7 cellular contexts compared by ENCODE assay signal in genomic region chr15:63048115-63048985, GRCh38. TPM values are rescaled to one million over a fixed set of nuclear protein-coding genes. Genes with fewer than 3 reads are reported as not detected.
A peak's percentile ranks its signal among the peaks of the same experiment; 100 is the strongest.
DNase-seq lines count a peak whose midpoint lies in the region; ATAC-seq lines count a peak whose summit lies in the region.

No MANE protein-coding gene starts in this region.

- ATAC-seq in GM18502 (IDR thresholded peaks at IDR 0.05; ENCODE audit: poor library complexity, unreplicated experiment) = peak; percentile 84
- ATAC-seq in HG02943 (IDR thresholded peaks at IDR 0.05; ENCODE audit: low read depth, unreplicated experiment) = peak; percentile 66
- peak; percentile 86 for ATAC-seq in sciatic nerve

- intact Hi-C loops in sciatic nerve (cut with DNase I) = loop anchor here (5.0 to 10.0 kb wide), 2 partner anchors 44 to 356 kb away; no protein-coding TSS in a partner anchor

- DNase-seq in NCI-H1694 treated with DMSO at 0.1 percent for 48 hours (lab: John Stamatoyannopoulos, UW) = peak; percentile 78
- DNase-seq in T-helper 9 cell = peak; percentile 85
- peak; percentile 96 for DNase-seq in astrocyte of the hippocampus (ENCODE audit: low read depth, low spot score)
- peak; percentile 39 to 97 (median 84) for DNase-seq in hypothalamus (lab: John Stamatoyannopoulos, UW)
- peak; percentile 94 for DNase-seq in sciatic nerve (ENCODE audit: low spot score)

RNA-seq across cellular contexts. Expression of gene TPM1, which starts 5.8 kb away (rescaled TPM):
- 396 TPM for total RNA-seq in sciatic nerve

Comparison
In these comparisons a context has a peak if more than half of its experiments do, and no peak if none do; other contexts are left out.
1. Peak in every context shown above with its lines: DNase-seq and ATAC-seq.